12 cellular contexts compared by ENCODE assay signal in the genomic region with DNA sequence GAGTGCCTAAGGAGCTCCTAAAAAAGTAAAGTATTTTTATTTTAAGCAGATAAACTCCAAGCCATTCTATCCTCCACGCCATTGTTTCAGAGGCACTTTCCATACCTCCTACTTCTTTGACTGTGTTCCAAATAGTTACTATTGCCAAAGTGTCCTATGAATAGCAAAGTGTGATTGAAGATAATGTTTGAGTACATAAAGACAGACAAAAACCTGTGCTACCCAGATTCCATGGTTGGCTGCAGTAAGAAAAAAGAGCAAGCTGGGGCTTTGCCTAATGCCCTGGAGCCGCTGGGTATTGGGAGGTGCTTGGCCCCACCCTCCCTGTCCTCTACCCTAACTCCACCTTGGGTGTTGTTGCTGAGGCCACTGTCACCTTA. TPM values are rescaled to one million over a fixed set of nuclear protein-coding genes. Genes with fewer than 3 reads are reported as not detected.
DNase-seq lines count a peak whose midpoint lies in the region; ATAC-seq, FAIRE-seq and TF ChIP-seq lines count a peak whose summit lies in the region.
"Had no signal": no experiment of that assay in that cellular context is flagged by ENCODE, and none has a peak within 500 bp of the region (broad histone marks: within the 10 kb centered on the region; RNA-seq: fewer than 3 reads in every experiment).

No MANE protein-coding gene starts in this region.

- H3K9me3 ChIP-seq in left ventricle myocardium inferior (replicated peaks), result no peaks in the 10 kb centered on the region
- no peaks in the 10 kb centered on the region for H3K9me3 ChIP-seq in pancreas
- H3K9me3 ChIP-seq: Caco-2, right lobe of liver had no signal

- peaks cover 52% of the 10 kb centered on the region for H3K4me1 ChIP-seq in left ventricle myocardium inferior
- peaks cover 0 to 8% (median 7%) of the 10 kb centered on the region in 3 donors for H3K4me1 ChIP-seq in pancreas

- 51 to 54% methylated on average over 2 of the region's 2 CpGs for WGBS in pancreas, 2 donors

- H3K27me3 ChIP-seq in left ventricle myocardium inferior (ENCODE audit: low read depth) (no peaks in the 10 kb centered on the region), pancreas (no peaks in the 10 kb centered on the region)
- H3K27me3 ChIP-seq: right lobe of liver had no signal

- H3K36me3 ChIP-seq in left ventricle myocardium inferior (no peaks in the 10 kb centered on the region), pancreas (no peaks in the 10 kb centered on the region)
- H3K36me3 ChIP-seq: right lobe of liver had no signal

- DNase-seq in NCI-H2107 (lab: John Stamatoyannopoulos, UW), result peak; percentile 0
- no peak for DNase-seq in left ventricle myocardium inferior
- no peak for DNase-seq in substantia nigra (lab: John Stamatoyannopoulos, UW)
- DNase-seq in pancreas, result no peak
- DNase-seq: activated CD8-positive, alpha-beta memory T cell treated with anti-CD3 and anti-CD28 coated beads, Interleukin-2, amount 10 ng/mL, durations not matched to agents 7 days and 5 days; activated naive CD8-positive, alpha-beta T cell treated with anti-CD3 and anti-CD28 coated beads, Interleukin-2, amount 50 U/mL, for 24 hours; AML-193; Caco-2; right lobe of liver had no signal

- peak overlapping the region; percentile 6; the same call in 1 of the 2 replicates for H3K27ac ChIP-seq in VCaP
- H3K27ac ChIP-seq in left ventricle myocardium inferior (replicated peaks), result peak overlapping the region; percentile 97
- peak overlapping the region; percentile 31 for H3K27ac ChIP-seq in substantia nigra (ENCODE audit: low read depth, low read length, poor library complexity, severe bottlenecking)
- no peak overlapping the region for H3K27ac ChIP-seq in pancreas
- H3K27ac ChIP-seq: right lobe of liver had no signal

- TF ChIP-seq CTCF in VCaP (conservative IDR thresholded peaks at IDR 0.05) (no peak), left ventricle myocardium inferior (IDR thresholded peaks at IDR 0.05; ENCODE audit: borderline replicate concordance) (no peak), pancreas (IDR thresholded peaks at IDR 0.05) (no peak)

- ATAC-seq in HG03571 (IDR thresholded peaks at IDR 0.05; ENCODE audit: unreplicated experiment) (no peak), pancreas (no peak), HG03280 (IDR thresholded peaks at IDR 0.05; ENCODE audit: unreplicated experiment) (no peak)
- ATAC-seq: activated CD8-positive, alpha-beta memory T cell treated with anti-CD3 and anti-CD28 coated beads, Interleukin-2, amount 10 ng/mL, durations not matched to agents 7 days and 5 days; activated naive CD8-positive, alpha-beta T cell treated with anti-CD3 and anti-CD28 coated beads, Interleukin-2, amount 50 U/mL, for 24 hours had no signal

- intact Hi-C loops in left ventricle myocardium inferior (cut with micrococcal nuclease), result no loop called here
- intact Hi-C loops in pancreas (cut with DNase I), result no loop called here

- no peak for FAIRE-seq in pancreas (lab: Jason Lieb, UNC)

- H3K4me3 ChIP-seq in left ventricle myocardium inferior, result peak overlapping the region; percentile 45
- no peak overlapping the region for H3K4me3 ChIP-seq in pancreas
- H3K4me3 ChIP-seq: right lobe of liver had no signal

RNA-seq across cellular contexts. Expression of a gene that starts 5.2 kb away (rescaled TPM):
- total RNA-seq in left ventricle myocardium inferior (5.6 TPM), pancreas (10 to 100 TPM in 1 of 6 donors, 1 to 10 TPM in 5; 3.1 to 21.3 (median 4.6) TPM)
- 1 to 10 TPM; 2.7 to 5.5 TPM for polyA plus RNA-seq in pancreas

Comparison
In these comparisons a context has a peak if more than half of its experiments do, and no peak if none do; other contexts are left out.
1. H3K27ac ChIP-seq: peak in VCaP (single experiment), left ventricle myocardium inferior (single experiment) and substantia nigra (single experiment); none in pancreas (0 of 4).